Comparison of ENCODE assay signal across 6 cellular contexts in the genomic region with DNA sequence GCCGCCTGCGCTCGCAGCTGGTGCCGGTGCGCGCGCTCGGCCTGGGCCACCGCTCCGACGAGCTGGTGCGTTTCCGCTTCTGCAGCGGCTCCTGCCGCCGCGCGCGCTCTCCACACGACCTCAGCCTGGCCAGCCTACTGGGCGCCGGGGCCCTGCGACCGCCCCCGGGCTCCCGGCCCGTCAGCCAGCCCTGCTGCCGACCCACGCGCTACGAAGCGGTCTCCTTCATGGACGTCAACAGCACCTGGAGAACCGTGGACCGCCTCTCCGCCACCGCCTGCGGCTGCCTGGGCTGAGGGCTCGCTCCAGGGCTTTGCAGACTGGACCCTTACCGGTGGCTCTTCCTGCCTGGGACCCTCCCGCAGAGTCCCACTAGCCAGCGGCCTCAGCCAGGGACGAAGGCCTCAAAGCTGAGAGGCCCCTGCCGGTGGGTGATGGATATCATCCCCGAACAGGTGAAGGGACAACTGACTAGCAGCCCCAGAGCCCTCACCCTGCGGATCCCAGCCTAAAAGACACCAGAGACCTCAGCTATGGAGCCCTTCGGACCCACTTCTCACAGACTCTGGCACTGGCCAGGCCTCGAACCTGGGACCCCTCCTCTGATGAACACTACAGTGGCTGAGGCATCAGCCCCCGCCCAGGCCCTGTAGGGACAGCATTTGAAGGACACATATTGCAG. TPM values are rescaled to one million over a fixed set of nuclear protein-coding genes. Genes with fewer than 3 reads are reported as not detected.
DNase-seq lines count a peak whose midpoint lies in the region; ATAC-seq, FAIRE-seq and TF ChIP-seq lines count a peak whose summit lies in the region.

No MANE protein-coding gene starts in this region.

- peak overlapping the region; percentile 89 for H3K9ac ChIP-seq in keratinocyte (ENCODE audit: control insufficient read depth, extremely low read depth, insufficient read depth, low read length)

- ATAC-seq in HG03469 (IDR thresholded peaks at IDR 0.05; ENCODE audit: unreplicated experiment) = no peak

- dilution Hi-C loops in keratinocyte (cut with MboI; ENCODE audit: extremely low pct_ligation_motif_present, low sequenced_read_pairs) = loop anchor here (25.0 kb wide), 2 partner anchors 99 to 224 kb away; a partner anchor contains a TSS

- H3K4me3 ChIP-seq in WI38 (ENCODE audit: low read depth, low read length) (peak overlapping the region; percentile 27; the same call in 1 of the 2 replicates), keratinocyte (ENCODE audit: control insufficient read depth in 2 of 3, extremely low read depth in 1 of 3, insufficient read depth in 2 of 3, low read depth in 1 of 3, low read length in 3 of 3) (peak overlapping the region; percentile 55 to 80 (median 70))

- peaks cover 7 to 20% of the 10 kb centered on the region in 2 experiments for H3K36me3 ChIP-seq in keratinocyte (ENCODE audit: control insufficient read depth in 2 of 2, extremely low read depth in 1 of 2, insufficient read depth in 2 of 2, low read length in 2 of 2)

- no peaks in the 10 kb centered on the region for H3K9me3 ChIP-seq in keratinocyte (ENCODE audit: control insufficient read depth, low read depth, low read length)

- H3K27ac ChIP-seq in keratinocyte (ENCODE audit: control insufficient read depth, insufficient read depth, low read length) = peak overlapping the region; percentile 58

- H3K27me3 ChIP-seq in keratinocyte (ENCODE audit: control insufficient read depth, extremely low read depth, insufficient read depth, low read length) = no peaks in the 10 kb centered on the region

- peak overlapping the region; percentile 97 for H3K4me2 ChIP-seq in keratinocyte (ENCODE audit: control insufficient read depth, extremely low read depth, insufficient read depth, low read depth, low read length)

- no peak for DNase-seq in keratinocyte (ENCODE audit: low read depth, low spot score)
- no peak for DNase-seq in T-helper 9 cell
- no peak for DNase-seq in NCI-H187 (lab: John Stamatoyannopoulos, UW)

- no peak overlapping the region for H2AFZ ChIP-seq in keratinocyte (ENCODE audit: control insufficient read depth, low read length)

- peaks cover 39% of the 10 kb centered on the region for H3K79me2 ChIP-seq in keratinocyte (ENCODE audit: control insufficient read depth, insufficient read depth, low read length)

- peaks cover 47% of the 10 kb centered on the region for H3K4me1 ChIP-seq in keratinocyte (ENCODE audit: control insufficient read depth, extremely low read depth, insufficient read depth, low read length)

- no peak for FAIRE-seq in keratinocyte (lab: Jason Lieb, UNC)

- TF ChIP-seq CTCF in GM12873 (IDR thresholded peaks at IDR 0.05; ENCODE audit: insufficient read depth, low read depth, low read length, missing control alignments) (peak; percentile 10), WI38 (IDR thresholded peaks at IDR 0.05; ENCODE audit: low read depth, low read length) (no peak), keratinocyte (optimal IDR thresholded peaks at IDR 0.05 in 1 of 3, IDR thresholded peaks at IDR 0.05 in 1 of 3, conservative IDR thresholded peaks at IDR 0.05 in 1 of 3; ENCODE audit: extremely low read depth in 1 of 3, insufficient read depth in 2 of 3, low read length in 3 of 3) (no peak)

- peaks cover 2% of the 10 kb centered on the region for H4K20me1 ChIP-seq in keratinocyte (ENCODE audit: control insufficient read depth, extremely low read depth, insufficient read depth, low read length)

- no peaks in the 10 kb centered on the region for H3K9me1 ChIP-seq in keratinocyte (ENCODE audit: control insufficient read depth, extremely low read depth, insufficient read depth, low read length)

RNA-seq across cellular contexts. Expression of a gene that starts 3.0 kb away (rescaled TPM):
- polyA plus RNA-seq in keratinocyte = 27.2 to 49.5 TPM (median 36.0 TPM) in 3 replicates
- polyA plus RNA-seq in keratinocyte (2011; ENCODE audit: low read depth) = 8.9 TPM
- polyA plus RNA-seq in keratinocyte (2011; cell fraction: cytosol; rRNA removed) = 16.7 and 46.2 TPM in 2 replicates
- 106 and 145 TPM in 2 replicates for polyA plus RNA-seq in keratinocyte (2011; cell fraction: nucleus; rRNA removed)
- 37.6 and 101 TPM in 2 replicates for polyA plus RNA-seq in keratinocyte (2012; ENCODE audit: low replicate concordance)
- polyA minus RNA-seq in keratinocyte = 15.1 to 47.6 TPM (median 17.2 TPM) in 3 replicates
- 62.5 TPM for polyA minus RNA-seq in keratinocyte (2011; cell fraction: cytosol; rRNA and poly(A)+ RNA removed)
- polyA minus RNA-seq in keratinocyte (2011; cell fraction: nucleus; rRNA and poly(A)+ RNA removed) = 36.9 and 48.7 TPM in 2 replicates

RNA-seq across cellular contexts. Expression of a gene that starts 10.1 kb away (rescaled TPM):
- 20.7 to 40.0 TPM (median 35.7 TPM) in 3 replicates for polyA plus RNA-seq in keratinocyte
- 29.5 TPM for polyA plus RNA-seq in keratinocyte (2011; ENCODE audit: low read depth)
- 23.3 and 31.4 TPM in 2 replicates for polyA plus RNA-seq in keratinocyte (2011; cell fraction: cytosol; rRNA removed)
- 88.6 and 100 TPM in 2 replicates for polyA plus RNA-seq in keratinocyte (2011; cell fraction: nucleus; rRNA removed)
- polyA plus RNA-seq in keratinocyte (2012; ENCODE audit: low replicate concordance) = 28.3 and 31.7 TPM in 2 replicates
- 68.1 to 123 TPM (median 111 TPM) in 3 replicates for polyA minus RNA-seq in keratinocyte
- polyA minus RNA-seq in keratinocyte (2011; cell fraction: cytosol; rRNA and poly(A)+ RNA removed) = 58.1 TPM
- 46.1 and 57.6 TPM in 2 replicates for polyA minus RNA-seq in keratinocyte (2011; cell fraction: nucleus; rRNA and poly(A)+ RNA removed)

RNA-seq across cellular contexts. Expression of a gene that starts 33.2 kb away (rescaled TPM):
- 30.3 to 35.1 TPM (median 33.5 TPM) in 3 replicates for polyA plus RNA-seq in keratinocyte
- polyA plus RNA-seq in keratinocyte (2011; ENCODE audit: low read depth) = 20.3 TPM
- 20.0 and 29.5 TPM in 2 replicates for polyA plus RNA-seq in keratinocyte (2011; cell fraction: cytosol; rRNA removed)
- polyA plus RNA-seq in keratinocyte (2011; cell fraction: nucleus; rRNA removed) = 72.0 and 76.9 TPM in 2 replicates
- polyA plus RNA-seq in keratinocyte (2012; ENCODE audit: low replicate concordance) = 25.8 and 25.9 TPM in 2 replicates
- 29.9 to 66.6 TPM (median 33.9 TPM) in 3 replicates for polyA minus RNA-seq in keratinocyte
- polyA minus RNA-seq in keratinocyte (2011; cell fraction: cytosol; rRNA and poly(A)+ RNA removed) = 35.1 TPM
- 19.2 and 21.3 TPM in 2 replicates for polyA minus RNA-seq in keratinocyte (2011; cell fraction: nucleus; rRNA and poly(A)+ RNA removed)

RNA-seq across cellular contexts. Expression of a gene that starts 38.1 kb away (rescaled TPM):
- polyA plus RNA-seq in keratinocyte = 195 to 325 TPM (median 233 TPM) in 3 replicates
- polyA plus RNA-seq in keratinocyte (2011; ENCODE audit: low read depth) = 37.8 TPM
- polyA plus RNA-seq in keratinocyte (2011; cell fraction: cytosol; rRNA removed) = 213 and 278 TPM in 2 replicates
- polyA plus RNA-seq in keratinocyte (2011; cell fraction: nucleus; rRNA removed) = 257 and 265 TPM in 2 replicates
- 176 and 266 TPM in 2 replicates for polyA plus RNA-seq in keratinocyte (2012; ENCODE audit: low replicate concordance)
- 176 to 259 TPM (median 180 TPM) in 3 replicates for polyA minus RNA-seq in keratinocyte
- 211 TPM for polyA minus RNA-seq in keratinocyte (2011; cell fraction: cytosol; rRNA and poly(A)+ RNA removed)
- polyA minus RNA-seq in keratinocyte (2011; cell fraction: nucleus; rRNA and poly(A)+ RNA removed) = 69.2 and 72.5 TPM in 2 replicates

RNA-seq across cellular contexts. Expression of a gene that starts 42.4 kb away (rescaled TPM):
- polyA plus RNA-seq in keratinocyte = 39.6 to 60.7 TPM (median 50.4 TPM) in 3 replicates
- polyA plus RNA-seq in keratinocyte (2011; ENCODE audit: low read depth) = 10.2 TPM
- polyA plus RNA-seq in keratinocyte (2011; cell fraction: cytosol; rRNA removed) = 28.8 and 65.0 TPM in 2 replicates
- polyA plus RNA-seq in keratinocyte (2011; cell fraction: nucleus; rRNA removed) = 25.2 and 34.4 TPM in 2 replicates
- 39.3 and 79.8 TPM in 2 replicates for polyA plus RNA-seq in keratinocyte (2012; ENCODE audit: low replicate concordance)
- 43.2 to 116 TPM (median 55.0 TPM) in 3 replicates for polyA minus RNA-seq in keratinocyte
- 108 TPM for polyA minus RNA-seq in keratinocyte (2011; cell fraction: cytosol; rRNA and poly(A)+ RNA removed)
- 21.2 and 21.3 TPM in 2 replicates for polyA minus RNA-seq in keratinocyte (2011; cell fraction: nucleus; rRNA and poly(A)+ RNA removed)
